Comparison of ENCODE assay signal across 9 cellular contexts in the genomic region with DNA sequence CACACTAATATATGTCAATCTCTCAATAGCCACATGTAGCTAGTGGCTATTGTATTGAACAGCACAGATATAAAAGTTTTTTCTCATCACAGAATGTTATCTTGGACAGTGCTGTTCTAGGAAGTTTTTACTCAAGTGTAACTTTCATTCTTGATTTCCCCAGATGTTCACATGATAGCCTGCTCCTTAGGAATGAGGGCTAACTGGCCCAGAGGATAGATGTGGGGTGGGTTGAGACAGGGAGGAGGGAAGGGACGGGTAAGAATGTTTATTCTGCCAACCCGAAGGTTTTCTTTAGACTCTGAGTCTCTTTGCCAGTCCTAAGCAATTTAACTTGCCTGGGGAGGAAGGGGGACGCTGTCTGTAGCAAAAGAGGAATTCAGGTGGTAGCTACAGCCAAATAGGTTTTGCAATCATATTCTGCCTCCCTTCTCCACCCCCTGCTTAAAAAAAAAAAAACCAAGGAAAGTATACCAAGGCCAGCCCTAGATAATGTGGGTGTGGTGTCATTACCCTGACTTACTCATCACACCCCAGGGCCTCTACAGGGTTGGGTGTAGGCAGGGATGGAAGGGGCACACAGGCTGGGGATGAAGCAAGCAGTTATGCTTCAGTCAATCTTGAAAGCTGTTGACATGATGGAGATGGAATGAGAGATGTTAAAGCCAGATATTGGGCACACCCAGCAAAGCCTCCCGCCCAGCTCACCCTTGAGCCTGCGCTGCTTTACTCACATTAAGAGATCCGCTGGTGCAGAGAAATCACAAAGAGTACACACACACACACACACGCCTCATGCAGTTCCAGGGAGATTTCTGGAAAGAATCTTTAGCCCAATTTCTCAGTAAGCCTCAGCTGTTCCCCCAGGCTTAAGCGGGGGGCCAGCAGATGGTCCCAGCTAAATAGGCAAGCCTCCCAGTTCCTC. TPM values are rescaled to one million over a fixed set of nuclear protein-coding genes. Genes with fewer than 3 reads are reported as not detected.
DNase-seq lines count a peak whose midpoint lies in the region; ATAC-seq and TF ChIP-seq lines count a peak whose summit lies in the region.
"Had no signal": no experiment of that assay in that cellular context is flagged by ENCODE, and none has a peak within 500 bp of the region (broad histone marks: within the 10 kb centered on the region; RNA-seq: fewer than 3 reads in every experiment).

No MANE protein-coding gene starts in this region.

- H3K27me3 Mint-ChIP-seq in natural killer cell (ENCODE audit: low read depth in 2 of 2), result peaks cover 9 to 18% of the 10 kb centered on the region in 2 donors

- intact Hi-C loops in natural killer cell (cut with micrococcal nuclease), result no loop called here

- TF ChIP-seq CTCF in natural killer cell (IDR thresholded peaks at IDR 0.05), result no peak

- DNase-seq in 8988T (peak; percentile 35), LHCN-M2 (ENCODE audit: low read depth) (peak; percentile 89), astrocyte of the hippocampus (ENCODE audit: low read depth, low spot score) (peak; percentile 37), left kidney (ENCODE audit: low read depth, low spot score) (peak; percentile 31), natural killer cell (no peak)
- DNase-seq in activated naive CD4-positive, alpha-beta T cell treated with Interleukin-2 at 50 U/mL for 16 hours, result no peak

- H3K27ac Mint-ChIP-seq in natural killer cell, result no peak overlapping the region
- H3K27ac Mint-ChIP-seq: dendritic cell treated with granulocyte-macrophage colony-stimulating factor and Interleukin-4, amounts not matched to agents 40 ng/mL and 50 ng/mL, for 4 days had no signal

- no peak for ATAC-seq in HG03095 (IDR thresholded peaks at IDR 0.05; ENCODE audit: unreplicated experiment)
- no peak for ATAC-seq in natural killer cell
- no peak for ATAC-seq in GM21381 (IDR thresholded peaks at IDR 0.05; ENCODE audit: unreplicated experiment)

- H3K4me1 Mint-ChIP-seq in natural killer cell, result peaks cover 5 to 9% of the 10 kb centered on the region in 2 donors

- no peaks in the 10 kb centered on the region for H3K9me3 Mint-ChIP-seq in natural killer cell
- H3K9me3 Mint-ChIP-seq: dendritic cell treated with granulocyte-macrophage colony-stimulating factor and Interleukin-4, amounts not matched to agents 40 ng/mL and 50 ng/mL, for 4 days had no signal

- no peak overlapping the region for H3K4me3 Mint-ChIP-seq in natural killer cell
- H3K4me3 Mint-ChIP-seq: dendritic cell treated with granulocyte-macrophage colony-stimulating factor and Interleukin-4, amounts not matched to agents 40 ng/mL and 50 ng/mL, for 4 days had no signal

- H3K36me3 Mint-ChIP-seq in natural killer cell, result no peaks in the 10 kb centered on the region

RNA-seq across cellular contexts. Expression of a gene that starts 59.9 kb away (rescaled TPM):
- total RNA-seq in LHCN-M2 (2014; rRNA removed) (17.7 and 24.2 TPM in 2 replicates), natural killer cell (1 to 10 TPM; 2.8 to 8.4 (median 2.8) TPM)
- 6.8 TPM for polyA plus RNA-seq in LHCN-M2 (2012)

Comparison
In these comparisons a context has a peak if more than half of its experiments do, and no peak if none do; other contexts are left out.
1. DNase-seq: peak in 8988T (single experiment), LHCN-M2 (single experiment), astrocyte of the hippocampus (single experiment) and left kidney (single experiment); none in activated naive CD4-positive, alpha-beta T cell treated with Interleukin-2 at 50 U/mL for 16 hours (single experiment) and natural killer cell (single experiment).